ENCODE assay signal across 11 cellular contexts in the genomic region with DNA sequence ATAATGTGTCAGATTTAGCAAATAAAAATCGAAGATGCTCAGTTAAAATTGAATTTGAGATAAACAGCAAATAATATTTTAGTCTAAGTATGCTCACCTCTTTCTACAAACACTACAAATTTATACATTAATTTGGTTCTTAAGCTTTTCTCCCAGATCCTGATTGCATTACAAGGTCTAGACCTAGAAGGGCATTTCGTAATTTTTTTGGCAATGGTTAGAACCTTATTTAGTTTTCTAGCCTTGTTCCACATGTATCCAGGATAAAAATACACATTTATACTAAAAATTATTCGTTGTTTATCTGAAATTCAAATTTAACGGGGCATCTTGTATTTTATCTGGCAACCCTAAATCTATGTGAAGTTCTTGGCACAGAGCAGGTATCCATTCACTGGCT.
"Had no signal": no experiment of that assay in that cellular context is flagged by ENCODE, and none has a peak within 500 bp of the region (broad histone marks: within the 10 kb centered on the region; RNA-seq: fewer than 3 reads in every experiment).

No MANE protein-coding gene starts in this region.

- H3K27me3 ChIP-seq: body of pancreas, hepatocyte, ovary, sigmoid colon had no signal

- ATAC-seq: body of pancreas; esophagus mucosa; stimulated activated naive CD8-positive, alpha-beta T cell treated with anti-CD3 and anti-CD28 coated beads, Interleukin-15, Interleukin-2, amounts not matched to agents 100 U/mL and 50 U/mL, for 24 hours had no signal

- H3K9me3 ChIP-seq: body of pancreas, ovary, sigmoid colon had no signal

- H3K27ac ChIP-seq: body of pancreas, hepatocyte, ovary, sigmoid colon, VCaP had no signal

- H3K4me3 Mint-ChIP-seq: nephron progenitor cell had no signal

- H3K4me3 ChIP-seq: body of pancreas, hepatocyte, ovary, sigmoid colon had no signal

- DNase-seq: activated CD4-positive, alpha-beta T cell treated with anti-CD3 and anti-CD28 coated beads for 4 hours; activated naive CD4-positive, alpha-beta T cell treated with Interleukin-2 at 50 U/mL for 16 hours; body of pancreas; nephron progenitor cell; ovary; sigmoid colon; stimulated activated CD4-positive, alpha-beta T cell treated with anti-CD3 and anti-CD28 coated beads, Interleukin-2, amount 100 ng/mL, for 48 hours; stimulated activated naive CD8-positive, alpha-beta T cell treated with anti-CD3 and anti-CD28 coated beads, Interleukin-15, Interleukin-2, amounts not matched to agents 100 U/mL and 50 U/mL, for 24 hours had no signal

- H3K27ac Mint-ChIP-seq: nephron progenitor cell had no signal
